In genomic region chr1:245169391-245169790, GRCh38 we compare ENCODE assay signal across 18 cellular contexts.
"Had no signal": no experiment of that assay in that cellular context is flagged by ENCODE, and none has a peak within 500 bp of the region (broad histone marks: within the 10 kb centered on the region; RNA-seq: fewer than 3 reads in every experiment).

No MANE protein-coding gene starts in this region.

- H3K9me3 ChIP-seq: lower lobe of right lung, prostate gland, right lobe of liver, spleen had no signal

- H3K36me3 Mint-ChIP-seq: stimulated activated naive B cell treated with anti-CD40 and anti-IgM and Interleukin-4, amounts not matched to agents 10 μg/mL and 1 μg/mL and 100 μg/mL, for 72 hours had no signal

- H3K4me3 ChIP-seq: lower lobe of right lung, prostate gland, right lobe of liver, spleen, tibial nerve had no signal

- H3K9me3 Mint-ChIP-seq: activated naive CD4-positive, alpha-beta T cell treated with anti-CD3 and anti-CD28 coated beads, Interleukin-2, amount 50 U/mL, for 72 hours; activated T-cell treated with anti-CD3 and anti-CD28 coated beads, Interleukin-2, amount 50 U/mL, for 4 hours; T-helper 1 cell treated with Interleukin-12 subunit alpha and Interleukin-12 subunit beta and Interleukin-4 antibody, amounts not matched to agents 30 μg/mL and 1 μg/mL, for 36 hours had no signal

- H3K4me3 Mint-ChIP-seq: activated T-cell treated with anti-CD3 and anti-CD28 coated beads, Interleukin-2, amount 50 U/mL, for 4 hours; endodermal cell; naive B cell; stimulated activated naive B cell treated with anti-CD40 and anti-IgM and Interleukin-4, amounts not matched to agents 10 μg/mL and 1 μg/mL and 100 μg/mL, for 72 hours; T-helper 1 cell treated with Interleukin-12 subunit alpha and Interleukin-12 subunit beta and Interleukin-4 antibody, amounts not matched to agents 30 μg/mL and 1 μg/mL, for 36 hours had no signal

- H3K27ac ChIP-seq: lower lobe of right lung, prostate gland, right lobe of liver, spleen, tibial nerve had no signal

- H3K27ac Mint-ChIP-seq: activated naive CD4-positive, alpha-beta T cell treated with anti-CD3 and anti-CD28 coated beads, Interleukin-2, amount 50 U/mL, for 72 hours; endodermal cell; stimulated activated naive B cell treated with anti-CD40 and anti-IgM and Interleukin-4, amounts not matched to agents 10 μg/mL and 1 μg/mL and 100 μg/mL, for 72 hours; T-helper 1 cell treated with Interleukin-12 subunit alpha and Interleukin-12 subunit beta and Interleukin-4 antibody, amounts not matched to agents 30 μg/mL and 1 μg/mL, for 36 hours had no signal

- DNase-seq: activated CD4-positive, alpha-beta T cell treated with anti-CD3 and anti-CD28 coated beads, Interleukin-2, amount 50 U/mL, for 48 hours; activated effector memory CD4-positive, alpha-beta T cell treated with anti-CD3 and anti-CD28 coated beads, Interleukin-2, amount 50 U/mL, for 16 hours; activated T-cell treated with anti-CD3 and anti-CD28 coated beads, Interleukin-2, amount 50 U/mL, for 4 hours; amygdala; cerebellar nuclear complex; dermis blood vessel endothelial cell; endodermal cell; erythroblast; lower lobe of right lung; naive B cell; right lobe of liver; spleen; stimulated activated CD4-positive, alpha-beta T cell treated with anti-CD3 and anti-CD28 coated beads, Interleukin-2, amount 100 ng/mL, for 24 hours; stimulated activated naive B cell treated with anti-CD40 and anti-IgM and Interleukin-4, amounts not matched to agents 10 μg/mL and 1 μg/mL and 100 μg/mL, for 72 hours had no signal

- H3K36me3 ChIP-seq: lower lobe of right lung, prostate gland, right lobe of liver, spleen, tibial nerve had no signal

- ATAC-seq: activated naive CD4-positive, alpha-beta T cell treated with anti-CD3 and anti-CD28 coated beads, Interleukin-2, amount 50 U/mL, for 72 hours; activated T-cell treated with anti-CD3 and anti-CD28 coated beads, Interleukin-2, amount 50 U/mL, for 4 hours; lower lobe of right lung; right lobe of liver; stimulated activated naive B cell treated with anti-CD40 and anti-IgM and Interleukin-4, amounts not matched to agents 10 μg/mL and 1 μg/mL and 100 μg/mL, for 72 hours had no signal

- H3K27me3 ChIP-seq: right lobe of liver had no signal

- H3K4me1 ChIP-seq: lower lobe of right lung, prostate gland, right lobe of liver had no signal
